In genomic region chr6:111618407-111618806, GRCh38 we compare ENCODE assay signal across 2 cellular contexts.
TF ChIP-seq lines count a peak whose summit lies in the region.

No MANE protein-coding gene starts in this region.

TF ChIP-seq in IMR-90, 13 proteins besides CTCF, POLR2A, EP300 and RAD21:
- no peak for TF ChIP-seq MAZ (IDR thresholded peaks at IDR 0.05; ENCODE audit: borderline replicate concordance, low read depth, low read length)
- TF ChIP-seq MXI1 (IDR thresholded peaks at IDR 0.05; ENCODE audit: borderline replicate concordance, low read depth, low read length): no peak
- no peak for TF ChIP-seq MAFK (IDR thresholded peaks at IDR 0.05; ENCODE audit: low read depth, low read length)
- no peak for TF ChIP-seq CHD1 (IDR thresholded peaks at IDR 0.05; ENCODE audit: low read depth, low read length)
- TF ChIP-seq NFE2L2 (IDR thresholded peaks at IDR 0.05; ENCODE audit: low read depth, low read length): no peak
- no peak for TF ChIP-seq ELK1 (IDR thresholded peaks at IDR 0.05; ENCODE audit: borderline replicate concordance, low read depth, low read length)
- no peak for TF ChIP-seq FOS (IDR thresholded peaks at IDR 0.05; ENCODE audit: low read depth, low read length)
- no peak for TF ChIP-seq RCOR1 (IDR thresholded peaks at IDR 0.05; ENCODE audit: insufficient replicate concordance, low read length)
- no peak for TF ChIP-seq USF2 (IDR thresholded peaks at IDR 0.05; ENCODE audit: low read depth, low read length)
- no peak for TF ChIP-seq BHLHE40 (IDR thresholded peaks at IDR 0.05; ENCODE audit: low read depth, low read length)
- TF ChIP-seq SMC3 (IDR thresholded peaks at IDR 0.05; ENCODE audit: low read depth, low read length): no peak
- no peak for TF ChIP-seq RFX5 (IDR thresholded peaks at IDR 0.05; ENCODE audit: low read depth, low read length)
- no peak for TF ChIP-seq CEBPB (IDR thresholded peaks at IDR 0.05; ENCODE audit: low read depth, low read length)

TF ChIP-seq in K562, 482 proteins besides CTCF, POLR2A, EP300 and RAD21:
- TF ChIP-seq RHOXF2B (CRISPR knock-in tag; conservative IDR thresholded peaks at IDR 0.05) (no peak), USF1 (CRISPR knock-in tag; IDR thresholded peaks at IDR 0.05) (peak; percentile 60), USF2 (CRISPR knock-in tag; IDR thresholded peaks at IDR 0.05) (peak; percentile 53), MAX (CRISPR knock-in tag; IDR thresholded peaks at IDR 0.05) (peak; percentile 33; the same call in 1 of the 2 replicates)
